ENCODE assay signal across 11 cellular contexts in genomic region chr14:32724864-32725550, GRCh38.
DNase-seq lines count a peak whose midpoint lies in the region; ATAC-seq and TF ChIP-seq lines count a peak whose summit lies in the region.
"Had no signal": no experiment of that assay in that cellular context is flagged by ENCODE, and none has a peak within 500 bp of the region (broad histone marks: within the 10 kb centered on the region; RNA-seq: fewer than 3 reads in every experiment).

No MANE protein-coding gene starts in this region.

- no peak for TF ChIP-seq CTCF in WI38 (IDR thresholded peaks at IDR 0.05; ENCODE audit: low read depth, low read length)

- no peaks in the 10 kb centered on the region for H3K36me3 ChIP-seq in effector memory CD4-positive, alpha-beta T cell (ENCODE audit: control insufficient read depth, insufficient read depth, low read length)

- 0 out of 2 replicates have a peak overlapping the region, but pooled peaks have one; percentile 5 for H3K4me3 ChIP-seq in WI38 (ENCODE audit: low read depth, low read length)
- H3K4me3 ChIP-seq in effector memory CD4-positive, alpha-beta T cell (ENCODE audit: insufficient read depth, low read depth, low read length, poor library complexity, severe bottlenecking) = no peak overlapping the region

- intact Hi-C loops in sciatic nerve (cut with DNase I) = no loop called here

- no peaks in the 10 kb centered on the region for H3K27me3 ChIP-seq in effector memory CD4-positive, alpha-beta T cell (replicated peaks; ENCODE audit: control insufficient read depth, insufficient read depth, low read length, poor library complexity, severe bottlenecking)

- DNase-seq in GM04503 (ENCODE audit: low read depth) (peak; percentile 68), foreskin melanocyte (peak; percentile 92), sciatic nerve (ENCODE audit: low spot score) (no peak)
- DNase-seq in stimulated activated naive CD8-positive, alpha-beta T cell treated with anti-CD3 and anti-CD28 coated beads, Interleukin-15, Interleukin-2, amounts not matched to agents 100 U/mL and 50 U/mL, for 24 hours = no peak
- no peak for DNase-seq in effector memory CD4-positive, alpha-beta T cell
- DNase-seq: left colon, NCI-H1105, T-helper 17 cell had no signal

- H3K27ac ChIP-seq in effector memory CD4-positive, alpha-beta T cell (ENCODE audit: insufficient read depth, low read length, poor library complexity, severe bottlenecking) = no peak overlapping the region

- H3K4me1 ChIP-seq in effector memory CD4-positive, alpha-beta T cell (ENCODE audit: control insufficient read depth, insufficient read depth, low read length, poor library complexity, severe bottlenecking) = no peaks in the 10 kb centered on the region

- no peaks in the 10 kb centered on the region for H3K9me3 ChIP-seq in effector memory CD4-positive, alpha-beta T cell (ENCODE audit: control insufficient read depth, low read length)

- ATAC-seq in sciatic nerve = peak; percentile 81
- ATAC-seq in HG02623 (IDR thresholded peaks at IDR 0.05; ENCODE audit: unreplicated experiment) = no peak
- no peak for ATAC-seq in stimulated activated naive CD8-positive, alpha-beta T cell treated with anti-CD3 and anti-CD28 coated beads, Interleukin-15, Interleukin-2, amounts not matched to agents 100 U/mL and 50 U/mL, for 24 hours
- ATAC-seq in HG03432 (IDR thresholded peaks at IDR 0.05; ENCODE audit: unreplicated experiment) = no peak
- ATAC-seq: left colon, T-helper 17 cell had no signal

Comparison
In these comparisons a context has a peak if more than half of its experiments do, and no peak if none do; other contexts are left out.
1. DNase-seq: peak in GM04503 (single experiment) and foreskin melanocyte (single experiment); none in sciatic nerve (single experiment), stimulated activated naive CD8-positive, alpha-beta T cell treated with anti-CD3 and anti-CD28 coated beads, Interleukin-15, Interleukin-2, amounts not matched to agents 100 U/mL and 50 U/mL, for 24 hours (single experiment) and effector memory CD4-positive, alpha-beta T cell (0 of 3).